8 cellular contexts compared by ENCODE assay signal in the genomic region with DNA sequence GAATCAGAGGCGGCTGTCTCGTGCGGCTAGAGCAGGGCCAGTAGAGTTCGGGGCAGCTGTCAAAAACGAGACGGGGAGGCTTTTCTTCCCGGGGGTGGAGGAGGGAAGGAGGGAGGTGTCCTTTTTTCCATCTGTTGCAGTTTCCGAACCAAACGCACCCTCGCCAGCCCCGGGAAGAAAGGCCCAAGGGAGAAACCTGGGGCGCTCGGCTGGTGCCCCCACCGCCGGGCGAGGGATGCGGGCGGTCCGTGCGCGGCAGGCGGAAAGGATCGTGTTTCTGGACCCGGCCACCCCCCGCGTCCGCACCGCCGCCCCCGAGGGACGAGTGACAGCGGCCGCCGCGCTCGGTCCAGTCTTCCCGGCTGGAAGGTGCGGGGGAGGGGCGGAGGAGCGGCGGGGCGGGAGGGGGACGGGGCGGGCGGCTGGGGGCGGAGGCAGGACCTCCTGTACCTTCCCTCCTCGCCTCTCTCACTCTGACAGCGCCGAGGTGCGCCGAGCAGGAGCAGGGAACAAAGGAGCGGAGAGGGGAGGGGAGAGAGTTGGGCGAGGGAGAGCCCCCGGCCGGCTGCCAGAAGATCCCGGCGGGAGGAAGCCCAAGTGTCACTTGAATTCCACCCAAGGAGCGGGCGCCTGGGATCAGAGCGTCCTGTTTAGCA. TPM values are rescaled to one million over a fixed set of nuclear protein-coding genes. Genes with fewer than 3 reads are reported as not detected.
DNase-seq lines count a peak whose midpoint lies in the region; ATAC-seq, FAIRE-seq and TF ChIP-seq lines count a peak whose summit lies in the region.

TSS of gene TGIF1 (plus strand) at position 471 of the 656 bp plus-strand sequence. CDS start 318 bp downstream, outside the sequence.

- peak within 1 kb of the TSS; percentile 95 for H3K4me2 ChIP-seq in Loucy (ENCODE audit: low read depth, low read length, poor library complexity, severe bottlenecking)

- no peak for DNase-seq in GM12864 (ENCODE audit: low read depth)
- DNase-seq in T1000 (lab: John Stamatoyannopoulos, UW) = peak; percentile 56
- DNase-seq in bronchial epithelial cell (ENCODE audit: low read depth) = peak; percentile 54
- no peak for DNase-seq in skeletal muscle cell (ENCODE audit: low read depth)
- DNase-seq in HPDE6-E6E7 (ENCODE audit: extremely low spot score) = no peak

- no peaks in the 10 kb centered on the region for H3K36me3 ChIP-seq in Loucy (ENCODE audit: insufficient read depth, low read length)
- peaks cover 2% of the 10 kb centered on the region for H3K36me3 ChIP-seq in bronchial epithelial cell (ENCODE audit: control insufficient read depth, insufficient read depth, low read length)
- H3K36me3 ChIP-seq in iPS-20b (ENCODE audit: insufficient read depth, low read depth, low read length) = peaks cover 17% of the 10 kb centered on the region

- FAIRE-seq in bronchial epithelial cell (lab: Jason Lieb, UNC) = no peak

- peaks cover 34% of the 10 kb centered on the region for H3K4me1 ChIP-seq in Loucy (ENCODE audit: insufficient read depth, low read length, poor library complexity, severe bottlenecking)
- peaks cover 16% of the 10 kb centered on the region; the same call in 1 of the 2 replicates for H3K4me1 ChIP-seq in iPS-20b (ENCODE audit: insufficient read depth, low read length)

- peaks cover 51% of the 10 kb centered on the region for H3K79me2 ChIP-seq in Loucy (ENCODE audit: insufficient read depth, low read length)

- peak within 1 kb of the TSS; percentile 63 for H3K4me3 ChIP-seq in GM12864 (ENCODE audit: low read depth, low read length)
- H3K4me3 ChIP-seq in Loucy (ENCODE audit: low read length, poor library complexity, severe bottlenecking) = peak within 1 kb of the TSS; percentile 92
- peak within 1 kb of the TSS; percentile 63 for H3K4me3 ChIP-seq in bronchial epithelial cell (ENCODE audit: low read depth, low read length)
- peak within 1 kb of the TSS; percentile 99 for H3K4me3 ChIP-seq in iPS-20b (ENCODE audit: low read length)
- peak within 1 kb of the TSS; percentile 97 for H3K4me3 ChIP-seq in skeletal muscle cell (ENCODE audit: low read depth, low read length)

- H3K27me3 ChIP-seq in Loucy (ENCODE audit: insufficient read depth, low read length, poor library complexity, severe bottlenecking) = no peaks in the 10 kb centered on the region
- H3K27me3 ChIP-seq in bronchial epithelial cell (ENCODE audit: control insufficient read depth, insufficient read depth, low read length) = no peaks in the 10 kb centered on the region
- H3K27me3 ChIP-seq in iPS-20b (ENCODE audit: insufficient read depth, low read length) = no peaks in the 10 kb centered on the region

- H3K9me2 ChIP-seq in Loucy (replicated peaks; ENCODE audit: low read depth, low read length) = no peaks in the 10 kb centered on the region

- H3K9me3 ChIP-seq in Loucy (ENCODE audit: insufficient read depth, low read depth, low read length) (no peaks in the 10 kb centered on the region), iPS-20b (ENCODE audit: insufficient read depth, low read depth, low read length) (no peaks in the 10 kb centered on the region)

- H3K9ac ChIP-seq in Loucy (ENCODE audit: low read depth, low read length, poor library complexity, severe bottlenecking) (peak within 1 kb of the TSS; percentile 95), iPS-20b (ENCODE audit: low read depth, low read length) (peak within 1 kb of the TSS; percentile 95)

- TF ChIP-seq CTCF in GM12864 (IDR thresholded peaks at IDR 0.05; ENCODE audit: low read depth, low read length, missing control alignments) (no peak), Loucy (conservative IDR thresholded peaks at IDR 0.05; ENCODE audit: low read length) (no peak), bronchial epithelial cell (IDR thresholded peaks at IDR 0.05; ENCODE audit: insufficient read depth, low read length, severe bottlenecking) (no peak)

- H4K20me1 ChIP-seq in Loucy (ENCODE audit: insufficient read depth, low read length, poor library complexity, severe bottlenecking) = peaks cover 16% of the 10 kb centered on the region

- peak within 1 kb of the TSS; percentile 80 for H2AFZ ChIP-seq in Loucy (ENCODE audit: low read length)

- no peaks in the 10 kb centered on the region for H3F3A ChIP-seq in Loucy (ENCODE audit: low read depth)

- no peak for ATAC-seq in HG03432 (IDR thresholded peaks at IDR 0.05; ENCODE audit: unreplicated experiment)

- H3K27ac ChIP-seq in iPS-20b (ENCODE audit: low read length) = peak within 1 kb of the TSS; percentile 96

RNA-seq across cellular contexts. Expression of gene TGIF1, which starts in this region (rescaled TPM):
- total RNA-seq in bronchial epithelial cell = 198 and 441 TPM in 2 replicates

Comparison
In these comparisons a context has a peak if more than half of its experiments do, and no peak if none do; other contexts are left out.
1. DNase-seq: peak in T1000 (single experiment) and bronchial epithelial cell (single experiment); none in GM12864 (single experiment), skeletal muscle cell (single experiment) and HPDE6-E6E7 (single experiment).
2. Peak in every context shown above with its lines, with median percentiles within 50 percentile points of each other: H3K4me3 ChIP-seq.